9 cellular contexts compared by ENCODE assay signal in the genomic region with DNA sequence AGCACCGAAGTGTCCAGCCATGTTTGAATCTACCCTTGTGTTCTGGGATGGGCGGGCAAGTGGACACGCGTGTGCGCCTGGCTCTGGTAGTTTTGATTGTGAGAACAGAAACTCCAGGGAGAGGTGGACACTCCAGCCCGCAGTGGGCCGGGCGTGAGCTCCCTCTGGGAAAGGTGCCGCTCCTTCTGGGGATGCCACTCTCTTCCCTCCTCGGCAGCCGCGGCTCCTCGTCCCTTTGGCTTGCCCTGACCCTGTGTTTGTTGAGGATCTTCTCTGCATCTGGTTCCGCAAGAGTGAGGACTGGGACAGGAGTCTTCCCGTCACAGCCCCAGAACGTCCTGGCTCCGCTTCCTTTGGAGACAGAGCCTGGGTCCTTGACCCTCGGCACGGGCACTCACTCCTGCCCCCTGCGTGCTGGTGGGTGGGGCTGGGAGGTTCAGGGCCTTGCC. TPM values are rescaled to one million over a fixed set of nuclear protein-coding genes. Genes with fewer than 3 reads are reported as not detected.
A peak's percentile ranks its signal among the peaks of the same experiment; 100 is the strongest.
DNase-seq lines count a peak whose midpoint lies in the region; ATAC-seq and TF ChIP-seq lines count a peak whose summit lies in the region.
"Had no signal": no experiment of that assay in that cellular context is flagged by ENCODE, and none has a peak within 500 bp of the region (broad histone marks: within the 10 kb centered on the region; RNA-seq: fewer than 3 reads in every experiment).

No MANE protein-coding gene starts in this region.

- TF ChIP-seq CTCF in endodermal cell (conservative IDR thresholded peaks at IDR 0.05) (no peak), neural progenitor cell (IDR thresholded peaks at IDR 0.05) (no peak)

- H3K36me3 Mint-ChIP-seq in CD4-positive, CD25-positive, alpha-beta regulatory T cell, result peaks cover 9% of the 10 kb centered on the region
- H3K36me3 Mint-ChIP-seq in endodermal cell (ENCODE audit: low read depth), result peaks cover 28% of the 10 kb centered on the region
- H3K36me3 Mint-ChIP-seq in neural progenitor cell, result peaks cover 4% of the 10 kb centered on the region

- peaks cover 0 to 3% of the 10 kb centered on the region in 2 experiments for H3K9me3 ChIP-seq in CD4-positive, CD25-positive, alpha-beta regulatory T cell (ENCODE audit: control insufficient read depth in 2 of 2, low read length in 2 of 2)
- H3K9me3 ChIP-seq in NT2/D1 (ENCODE audit: insufficient read depth, low read length) (0 out of 2 replicates have a peak, but pooled peaks cover 4% of the 10 kb centered on the region), endodermal cell (ENCODE audit: control insufficient read depth, low read length) (no peaks in the 10 kb centered on the region), neural progenitor cell (ENCODE audit: low read depth) (no peaks in the 10 kb centered on the region)

- no peak for DNase-seq in CD4-positive, CD25-positive, alpha-beta regulatory T cell
- DNase-seq in NT2/D1 (ENCODE audit: low read depth, low spot score) (no peak), endodermal cell (no peak), neural progenitor cell (ENCODE audit: low spot score) (no peak)
- DNase-seq in stimulated activated CD4-positive, alpha-beta T cell treated with anti-CD3 and anti-CD28 coated beads, Interleukin-1b, Interleukin-23, amount 100 ng/mL, for 48 hours, result no peak
- DNase-seq: NCI-H1105 had no signal

- 87 to 92% methylated on average over 13 to 20 of the region's 20 CpGs for WGBS in endodermal cell (ENCODE audit: insufficient coverage in 1 of 2, insufficient read length in 1 of 2), 2 experiments

- no peaks in the 10 kb centered on the region for H3F3A ChIP-seq in neural progenitor cell (ENCODE audit: low read depth)

- H3K4me1 Mint-ChIP-seq in CD4-positive, CD25-positive, alpha-beta regulatory T cell, result peaks cover 25 to 73% (median 52%) of the 10 kb centered on the region in 4 donors
- H3K4me1 Mint-ChIP-seq in endodermal cell (peaks cover 57% of the 10 kb centered on the region), neural progenitor cell (peaks cover 32% of the 10 kb centered on the region)

- no peak overlapping the region for H2AFZ ChIP-seq in neural progenitor cell (replicated peaks)

- ATAC-seq in CD4-positive, CD25-positive, alpha-beta regulatory T cell (ENCODE audit: low read depth in 2 of 2), result no peak
- ATAC-seq in GM18517 (IDR thresholded peaks at IDR 0.05; ENCODE audit: unreplicated experiment) (no peak), HG02588 (IDR thresholded peaks at IDR 0.05; ENCODE audit: unreplicated experiment) (no peak), HG03175 (IDR thresholded peaks at IDR 0.05; ENCODE audit: unreplicated experiment) (no peak)

- H4K20me1 ChIP-seq in neural progenitor cell (ENCODE audit: low read depth), result peaks cover 46% of the 10 kb centered on the region

- peak overlapping the region; percentile 83 to 94 (median 94) for H3K27ac Mint-ChIP-seq in CD4-positive, CD25-positive, alpha-beta regulatory T cell
- H3K27ac Mint-ChIP-seq in endodermal cell (peak overlapping the region; percentile 87), neural progenitor cell (no peak overlapping the region)

- peak overlapping the region; percentile 80 for H3K4me2 ChIP-seq in neural progenitor cell

- peaks cover 9% of the 10 kb centered on the region for H3K27me3 Mint-ChIP-seq in CD4-positive, CD25-positive, alpha-beta regulatory T cell
- H3K27me3 Mint-ChIP-seq in endodermal cell (ENCODE audit: insufficient read depth) (no peaks in the 10 kb centered on the region), neural progenitor cell (ENCODE audit: insufficient read depth, low read depth) (peaks cover 9% of the 10 kb centered on the region)

- peak overlapping the region; percentile 98 for H3K27ac ChIP-seq in CD4-positive, CD25-positive, alpha-beta regulatory T cell (ENCODE audit: insufficient read depth, low read length, poor library complexity, severe bottlenecking)
- H3K27ac ChIP-seq in endodermal cell (ENCODE audit: low read depth, low read length) (no peak overlapping the region), neural progenitor cell (no peak overlapping the region)

- H3K36me3 ChIP-seq in CD4-positive, CD25-positive, alpha-beta regulatory T cell (ENCODE audit: control insufficient read depth, insufficient read depth, low read length), result no peaks in the 10 kb centered on the region
- H3K36me3 ChIP-seq in NT2/D1 (ENCODE audit: insufficient read depth, insufficient read length, low read length), result peaks cover 38% of the 10 kb centered on the region
- H3K36me3 ChIP-seq in endodermal cell (ENCODE audit: control insufficient read depth, insufficient read depth, low read length), result peaks cover 10% of the 10 kb centered on the region
- no peaks in the 10 kb centered on the region for H3K36me3 ChIP-seq in neural progenitor cell

- peak overlapping the region; percentile 95 for H3K4me3 ChIP-seq in CD4-positive, CD25-positive, alpha-beta regulatory T cell (ENCODE audit: low read depth, low read length)
- H3K4me3 ChIP-seq in NT2/D1 (ENCODE audit: insufficient read length, low read depth) (peak overlapping the region; percentile 92), endodermal cell (ENCODE audit: low read length) (peak overlapping the region; percentile 96), neural progenitor cell (peak overlapping the region; percentile 92)

- peak overlapping the region; percentile 89 to 99 (median 94) for H3K4me3 Mint-ChIP-seq in CD4-positive, CD25-positive, alpha-beta regulatory T cell
- peak overlapping the region; percentile 84 for H3K4me3 Mint-ChIP-seq in endodermal cell
- H3K4me3 Mint-ChIP-seq in neural progenitor cell, result peak overlapping the region; percentile 90

- H3K9me3 Mint-ChIP-seq in CD4-positive, CD25-positive, alpha-beta regulatory T cell, result peaks cover 0 to 3% (median 0%) of the 10 kb centered on the region in 7 donors
- no peaks in the 10 kb centered on the region for H3K9me3 Mint-ChIP-seq in endodermal cell
- peaks cover 2% of the 10 kb centered on the region for H3K9me3 Mint-ChIP-seq in neural progenitor cell

- H3K9ac ChIP-seq in NT2/D1 (ENCODE audit: insufficient read length, low read depth) (peak overlapping the region; percentile 95), endodermal cell (ENCODE audit: extremely low read depth, low read length, poor library complexity, severe bottlenecking) (peak overlapping the region; percentile 91), neural progenitor cell (peak overlapping the region; percentile 84)

- peaks cover 71% of the 10 kb centered on the region for H3K79me2 ChIP-seq in neural progenitor cell (ENCODE audit: low read depth)

- H3K27me3 ChIP-seq in CD4-positive, CD25-positive, alpha-beta regulatory T cell (ENCODE audit: control insufficient read depth, insufficient read depth, low read length), result no peaks in the 10 kb centered on the region
- H3K27me3 ChIP-seq in NT2/D1 (ENCODE audit: insufficient read depth, insufficient read length), result no peaks in the 10 kb centered on the region
- H3K27me3 ChIP-seq in endodermal cell (ENCODE audit: control insufficient read depth, insufficient read depth, low read length, poor library complexity, severe bottlenecking), result no peaks in the 10 kb centered on the region
- no peaks in the 10 kb centered on the region for H3K27me3 ChIP-seq in neural progenitor cell

- peaks cover 58% of the 10 kb centered on the region for H3K4me1 ChIP-seq in CD4-positive, CD25-positive, alpha-beta regulatory T cell (ENCODE audit: control insufficient read depth, insufficient read depth, low read length, poor library complexity, severe bottlenecking)
- H3K4me1 ChIP-seq in NT2/D1 (ENCODE audit: insufficient read depth, insufficient read length), result peaks cover 5% of the 10 kb centered on the region
- peaks cover 26% of the 10 kb centered on the region for H3K4me1 ChIP-seq in endodermal cell (ENCODE audit: control insufficient read depth, insufficient read depth, low read length)
- H3K4me1 ChIP-seq in neural progenitor cell, result peaks cover 16% of the 10 kb centered on the region

RNA-seq across cellular contexts. Expression of gene CTDP1, which starts 1.3 kb away (rescaled TPM):
- total RNA-seq in CD4-positive, CD25-positive, alpha-beta regulatory T cell, result 59.7 TPM
- polyA plus RNA-seq in CD4-positive, CD25-positive, alpha-beta regulatory T cell, result 10 to 100 TPM; 12.9 to 16.9 (median 15.7) TPM
- total RNA-seq in endodermal cell, result 10 to 100 TPM; 29.8 to 35.6 TPM
- polyA plus RNA-seq in endodermal cell (2013, experiment 1 of 2), result 21.1 TPM
- 18.8 TPM for polyA plus RNA-seq in endodermal cell (2013, experiment 2 of 2)
- 11.8 and 25.9 TPM in 2 replicates for total RNA-seq in neural progenitor cell (ENCODE audit: low replicate concordance)
